Comparison of ENCODE assay signal across 1 cellular context in genomic region chr2:47056875-47057731, GRCh38.
TF ChIP-seq lines count a peak whose summit lies in the region.

No MANE protein-coding gene starts in this region.

TF ChIP-seq in GM12878, 131 proteins besides CTCF, POLR2A, EP300 and RAD21 (continued from another document):
- TF ChIP-seq ZBTB40 (IDR thresholded peaks at IDR 0.05; ENCODE audit: borderline replicate concordance) (no peak), CEBPZ (IDR thresholded peaks at IDR 0.05; ENCODE audit: low read depth, low read length) (no peak), ZNF274 (IDR thresholded peaks at IDR 0.05; ENCODE audit: insufficient read depth, insufficient read length) (no peak), BCL3 (IDR thresholded peaks at IDR 0.05; ENCODE audit: borderline replicate concordance, insufficient read depth, low read depth, low read length, poor library complexity, severe bottlenecking) (no peak), IKZF1 (conservative IDR thresholded peaks at IDR 0.05) (peak; percentile 44; the same call in 1 of the 2 replicates), POLR2AphosphoS5 (IDR thresholded peaks at IDR 0.05; ENCODE audit: low read length) (no peak), SMC3 (IDR thresholded peaks at IDR 0.05; ENCODE audit: borderline replicate concordance, low read length) (no peak), GATAD2B (conservative IDR thresholded peaks at IDR 0.05; ENCODE audit: low read depth) (no peak), PAX5 (IDR thresholded peaks at IDR 0.05; ENCODE audit: borderline replicate concordance, low read depth, low read length) (0 out of 2 replicates have a peak, but pooled peaks have one; percentile 11)
